In genomic region chr17:52134641-52135040, GRCh38 we compare ENCODE assay signal across 24 cellular contexts. TPM values are rescaled to one million over a fixed set of nuclear protein-coding genes. Genes with fewer than 3 reads are reported as not detected.
DNase-seq lines count a peak whose midpoint lies in the region; TF ChIP-seq lines count a peak whose summit lies in the region.
"Had no signal": no experiment of that assay in that cellular context is flagged by ENCODE, and none has a peak within 500 bp of the region (broad histone marks: within the 10 kb centered on the region; RNA-seq: fewer than 3 reads in every experiment).

No MANE protein-coding gene starts in this region.

- intact Hi-C loops in ascending aorta (cut with DNase I): no loop called here

- no peaks in the 10 kb centered on the region for H3K27me3 ChIP-seq in ascending aorta
- H3K27me3 ChIP-seq: BLaER1 had no signal

- no peaks in the 10 kb centered on the region for H3K9me3 ChIP-seq in ascending aorta
- H3K9me3 ChIP-seq: BLaER1 had no signal

- peaks cover 5% of the 10 kb centered on the region for H3K36me3 Mint-ChIP-seq in nephron (ENCODE audit: low read depth)
- H3K36me3 Mint-ChIP-seq: CD4-positive, alpha-beta memory T cell had no signal

- no peak for TF ChIP-seq CTCF in epithelial cell of esophagus (IDR thresholded peaks at IDR 0.05; ENCODE audit: insufficient read depth, low read depth, low read length, missing control alignments)
- no peak for TF ChIP-seq CTCF in nephron (IDR thresholded peaks at IDR 0.05; ENCODE audit: unreplicated experiment in 3 of 3)
- no peak for TF ChIP-seq CTCF in ascending aorta (IDR thresholded peaks at IDR 0.05)

- H3K4me1 Mint-ChIP-seq in nephron: peaks cover 45% of the 10 kb centered on the region
- H3K4me1 Mint-ChIP-seq: CD4-positive, alpha-beta memory T cell had no signal

- H3K27me3 Mint-ChIP-seq in nephron (ENCODE audit: low read depth): peaks cover 9% of the 10 kb centered on the region

- no peak overlapping the region for H3K4me3 Mint-ChIP-seq in nephron
- H3K4me3 Mint-ChIP-seq: CD4-positive, alpha-beta memory T cell; HFFc6 had no signal

- H3K36me3 ChIP-seq in ascending aorta: no peaks in the 10 kb centered on the region
- H3K36me3 ChIP-seq: BLaER1 had no signal

- H3K4me1 ChIP-seq in ascending aorta: no peaks in the 10 kb centered on the region
- H3K4me1 ChIP-seq: BLaER1 had no signal

- peak; percentile 30 for DNase-seq in ELR (ENCODE audit: low read depth)
- DNase-seq in NCI-H446 treated with DMSO at 0.1 percent for 48 hours (lab: John Stamatoyannopoulos, UW): peak; percentile 73
- DNase-seq in epithelial cell of esophagus (ENCODE audit: low read depth): peak; percentile 73
- DNase-seq in 8988T: no peak
- no peak for DNase-seq in MV-4-11 (lab: John Stamatoyannopoulos, UW)
- DNase-seq in ascending aorta (ENCODE audit: low spot score in 2 of 2): no peak
- DNase-seq: CD4-positive, alpha-beta memory T cell; DMS79; H7; HFFc6; NCI-H1048; NCI-H146; NCI-H2081 treated with DMSO at 0.1 percent for 48 hours; NCI-H510A; NCI-H748 treated with DMSO at 0.1 percent for 48 hours; NK-92 treated with Interleukin-12 subunit alpha and Interleukin-12 subunit beta, amount 100 ng/mL, for 24 hours; SHP77 had no signal

- no peak overlapping the region for H3K27ac ChIP-seq in ascending aorta
- H3K27ac ChIP-seq: BLaER1, KMS-11, SK-N-MC had no signal

- peaks cover 5% of the 10 kb centered on the region for H3K9me3 Mint-ChIP-seq in nephron

- peak overlapping the region; percentile 89 to 94 (median 91) for H3K27ac Mint-ChIP-seq in nephron
- H3K27ac Mint-ChIP-seq: CD4-positive, alpha-beta memory T cell; HFFc6 had no signal

- no peak overlapping the region for H3K4me3 ChIP-seq in epithelial cell of esophagus (ENCODE audit: low read length)
- H3K4me3 ChIP-seq in ascending aorta: no peak overlapping the region
- H3K4me3 ChIP-seq: BLaER1, SK-N-MC had no signal

RNA-seq across cellular contexts. Expression of gene CA10, which starts 23.9 kb away (rescaled TPM):
- total RNA-seq in ascending aorta: not detected
- total RNA-seq: A673; CD4-positive, alpha-beta memory T cell; HFFc6; M059J; OCI-LY7 had no signal

Comparison
In these comparisons a context has a peak if more than half of its experiments do, and no peak if none do; other contexts are left out.
1. DNase-seq: peak in ELR (single experiment), NCI-H446 treated with DMSO at 0.1 percent for 48 hours (single experiment) and epithelial cell of esophagus (single experiment); none in 8988T (single experiment), MV-4-11 (single experiment) and ascending aorta (0 of 2).